1 cellular context compared by ENCODE assay signal in the genomic region with DNA sequence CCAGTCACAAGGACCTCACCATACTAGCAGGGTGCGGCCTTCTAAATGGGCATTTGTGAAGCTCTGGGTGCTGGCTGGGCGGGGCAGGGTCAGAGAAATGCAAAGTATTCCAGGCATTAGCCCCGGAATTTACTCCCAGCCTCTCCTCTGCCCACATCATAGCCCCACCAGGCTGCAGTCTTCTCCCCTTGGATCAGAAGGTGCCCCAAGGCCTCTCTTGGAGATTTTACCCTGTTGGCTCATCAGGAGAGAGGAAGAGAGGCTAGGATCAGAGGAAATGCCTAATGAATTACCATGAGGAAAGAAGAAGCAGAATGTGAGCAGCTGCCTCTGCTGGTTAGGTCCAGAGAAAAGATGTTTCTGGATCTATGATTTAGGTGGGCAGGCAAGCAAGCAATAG.
TF ChIP-seq lines count a peak whose summit lies in the region.

No MANE protein-coding gene starts in this region.

TF ChIP-seq in WTC11, 78 proteins besides CTCF, POLR2A, EP300 and RAD21 (continued from another document):
- TF ChIP-seq E2F1 (CRISPR knock-in tag; IDR thresholded peaks at IDR 0.05) (no peak), NR3C1 (CRISPR knock-in tag; conservative IDR thresholded peaks at IDR 0.05; ENCODE audit: low read depth) (no peak), ATF3 (CRISPR knock-in tag; conservative IDR thresholded peaks at IDR 0.05) (no peak)
